ENCODE assay signal across 1 cellular context in the genomic region with DNA sequence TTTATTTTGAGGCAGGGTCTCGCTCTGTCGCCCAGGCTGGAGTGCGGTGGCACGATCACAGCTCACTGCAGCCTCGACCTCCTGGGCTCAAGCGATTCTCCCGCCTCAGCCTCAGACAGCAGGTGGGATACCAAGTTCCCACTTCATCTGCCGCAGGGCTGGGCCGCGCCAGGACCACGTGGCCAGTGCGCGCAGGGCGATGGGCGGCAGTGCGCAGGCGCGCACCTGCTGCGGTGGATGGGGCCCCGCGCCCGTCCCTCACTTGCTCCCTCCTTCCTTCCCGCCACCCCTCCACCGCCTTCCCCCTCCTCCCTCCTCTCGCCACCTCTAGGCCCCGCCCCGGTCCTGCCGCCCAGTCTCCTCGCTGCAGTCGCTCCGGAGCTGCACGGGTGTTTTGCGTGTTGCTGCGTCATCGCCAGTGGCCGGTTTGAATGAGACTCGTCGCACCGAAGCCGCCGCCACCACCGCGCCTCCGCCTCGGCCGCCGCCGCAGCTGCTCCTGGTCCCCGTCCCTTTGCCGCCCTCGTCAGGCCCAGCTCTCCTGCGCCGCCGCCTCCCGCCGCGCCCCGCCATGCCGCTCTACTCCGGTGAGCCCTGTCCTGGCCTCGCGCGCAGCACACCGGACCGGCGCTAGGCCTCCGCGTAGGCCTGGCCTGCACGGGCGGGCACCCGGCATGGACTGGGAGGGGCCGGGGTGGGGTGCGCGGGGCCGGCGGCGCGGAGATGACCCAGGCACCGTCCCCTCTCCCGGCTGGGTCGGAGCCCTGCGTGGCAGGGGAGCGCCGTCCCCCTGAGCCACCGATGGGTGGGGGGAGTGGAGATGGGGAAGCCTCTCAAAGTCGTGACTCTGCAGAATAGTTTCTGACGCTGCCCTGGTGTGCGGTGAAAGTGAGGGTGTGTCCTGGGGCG.
TF ChIP-seq lines count a peak whose summit lies in the region.

Gene USP14 (plus strand): TSS at position 430 of the 909 bp plus-strand sequence. CDS start 142 bp downstream, at position 572.

TF ChIP-seq in WTC11, 78 proteins besides CTCF, POLR2A, EP300 and RAD21 (continued from another document):
- TF ChIP-seq, protein P1, sequence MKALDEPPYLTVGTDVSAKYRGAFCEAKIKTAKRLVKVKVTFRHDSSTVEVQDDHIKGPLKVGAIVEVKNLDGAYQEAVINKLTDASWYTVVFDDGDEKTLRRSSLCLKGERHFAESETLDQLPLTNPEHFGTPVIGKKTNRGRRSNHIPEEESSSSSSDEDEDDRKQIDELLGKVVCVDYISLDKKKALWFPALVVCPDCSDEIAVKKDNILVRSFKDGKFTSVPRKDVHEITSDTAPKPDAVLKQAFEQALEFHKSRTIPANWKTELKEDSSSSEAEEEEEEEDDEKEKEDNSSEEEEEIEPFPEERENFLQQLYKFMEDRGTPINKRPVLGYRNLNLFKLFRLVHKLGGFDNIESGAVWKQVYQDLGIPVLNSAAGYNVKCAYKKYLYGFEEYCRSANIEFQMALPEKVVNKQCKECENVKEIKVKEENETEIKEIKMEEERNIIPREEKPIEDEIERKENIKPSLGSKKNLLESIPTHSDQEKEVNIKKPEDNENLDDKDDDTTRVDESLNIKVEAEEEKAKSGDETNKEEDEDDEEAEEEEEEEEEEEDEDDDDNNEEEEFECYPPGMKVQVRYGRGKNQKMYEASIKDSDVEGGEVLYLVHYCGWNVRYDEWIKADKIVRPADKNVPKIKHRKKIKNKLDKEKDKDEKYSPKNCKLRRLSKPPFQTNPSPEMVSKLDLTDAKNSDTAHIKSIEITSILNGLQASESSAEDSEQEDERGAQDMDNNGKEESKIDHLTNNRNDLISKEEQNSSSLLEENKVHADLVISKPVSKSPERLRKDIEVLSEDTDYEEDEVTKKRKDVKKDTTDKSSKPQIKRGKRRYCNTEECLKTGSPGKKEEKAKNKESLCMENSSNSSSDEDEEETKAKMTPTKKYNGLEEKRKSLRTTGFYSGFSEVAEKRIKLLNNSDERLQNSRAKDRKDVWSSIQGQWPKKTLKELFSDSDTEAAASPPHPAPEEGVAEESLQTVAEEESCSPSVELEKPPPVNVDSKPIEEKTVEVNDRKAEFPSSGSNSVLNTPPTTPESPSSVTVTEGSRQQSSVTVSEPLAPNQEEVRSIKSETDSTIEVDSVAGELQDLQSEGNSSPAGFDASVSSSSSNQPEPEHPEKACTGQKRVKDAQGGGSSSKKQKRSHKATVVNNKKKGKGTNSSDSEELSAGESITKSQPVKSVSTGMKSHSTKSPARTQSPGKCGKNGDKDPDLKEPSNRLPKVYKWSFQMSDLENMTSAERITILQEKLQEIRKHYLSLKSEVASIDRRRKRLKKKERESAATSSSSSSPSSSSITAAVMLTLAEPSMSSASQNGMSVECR (CRISPR knock-in tag; IDR thresholded peaks at IDR 0.05; ENCODE audit: borderline replicate concordance): peak; percentile 98
- TF ChIP-seq IRF1 (CRISPR knock-in tag; IDR thresholded peaks at IDR 0.05) (peak; percentile 97), JAZF1 (CRISPR knock-in tag; IDR thresholded peaks at IDR 0.05) (no peak), SMAD4 (CRISPR knock-in tag; IDR thresholded peaks at IDR 0.05) (peak; percentile 92), ZNF263 (CRISPR knock-in tag; IDR thresholded peaks at IDR 0.05; ENCODE audit: low read depth) (0 out of 2 replicates have a peak, but pooled peaks have one; percentile 38), MYBL2 (CRISPR knock-in tag; IDR thresholded peaks at IDR 0.05) (peak; percentile 90), NFYB (CRISPR knock-in tag; conservative IDR thresholded peaks at IDR 0.05; ENCODE audit: low read depth) (peak; percentile 58), FOXK1 (CRISPR knock-in tag; IDR thresholded peaks at IDR 0.05) (peak; percentile 97), CDX4 (CRISPR knock-in tag; IDR thresholded peaks at IDR 0.05; ENCODE audit: borderline replicate concordance) (no peak), ZNF317 (CRISPR knock-in tag; IDR thresholded peaks at IDR 0.05; ENCODE audit: borderline replicate concordance, low read depth) (peak; percentile 73), KAT7 (CRISPR knock-in tag; IDR thresholded peaks at IDR 0.05; ENCODE audit: borderline replicate concordance) (peak; percentile 82; the same call in 1 of the 2 replicates), FOXJ3 (CRISPR knock-in tag; IDR thresholded peaks at IDR 0.05; ENCODE audit: borderline replicate concordance) (0 out of 2 replicates have a peak, but pooled peaks have one; percentile 70), IRF2 (CRISPR knock-in tag; IDR thresholded peaks at IDR 0.05; ENCODE audit: borderline replicate concordance, low read depth) (peak; percentile 16; the same call in 1 of the 2 replicates), GABPB1 (CRISPR knock-in tag; IDR thresholded peaks at IDR 0.05) (peak; percentile 77), NFATC4 (CRISPR knock-in tag; IDR thresholded peaks at IDR 0.05) (no peak), ATF1 (CRISPR knock-in tag; IDR thresholded peaks at IDR 0.05) (peak; percentile 70; the same call in 1 of the 2 replicates), TEAD1 (CRISPR knock-in tag; IDR thresholded peaks at IDR 0.05) (peak; percentile 97), ZNF121 (CRISPR knock-in tag; IDR thresholded peaks at IDR 0.05) (peak; percentile 90), OVOL2 (CRISPR knock-in tag; IDR thresholded peaks at IDR 0.05; ENCODE audit: borderline replicate concordance) (no peak), ETV6 (CRISPR knock-in tag; IDR thresholded peaks at IDR 0.05) (peak; percentile 91), TP53 (CRISPR knock-in tag; IDR thresholded peaks at IDR 0.05) (no peak; the same call in 1 of the 2 replicates), CREB1 (CRISPR knock-in tag; IDR thresholded peaks at IDR 0.05) (peak; percentile 96)
- TF ChIP-seq, protein P2, sequence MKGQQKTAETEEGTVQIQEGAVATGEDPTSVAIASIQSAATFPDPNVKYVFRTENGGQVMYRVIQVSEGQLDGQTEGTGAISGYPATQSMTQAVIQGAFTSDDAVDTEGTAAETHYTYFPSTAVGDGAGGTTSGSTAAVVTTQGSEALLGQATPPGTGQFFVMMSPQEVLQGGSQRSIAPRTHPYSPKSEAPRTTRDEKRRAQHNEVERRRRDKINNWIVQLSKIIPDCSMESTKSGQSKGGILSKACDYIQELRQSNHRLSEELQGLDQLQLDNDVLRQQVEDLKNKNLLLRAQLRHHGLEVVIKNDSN (CRISPR knock-in tag; IDR thresholded peaks at IDR 0.05): peak; percentile 93
- TF ChIP-seq, protein P3, sequence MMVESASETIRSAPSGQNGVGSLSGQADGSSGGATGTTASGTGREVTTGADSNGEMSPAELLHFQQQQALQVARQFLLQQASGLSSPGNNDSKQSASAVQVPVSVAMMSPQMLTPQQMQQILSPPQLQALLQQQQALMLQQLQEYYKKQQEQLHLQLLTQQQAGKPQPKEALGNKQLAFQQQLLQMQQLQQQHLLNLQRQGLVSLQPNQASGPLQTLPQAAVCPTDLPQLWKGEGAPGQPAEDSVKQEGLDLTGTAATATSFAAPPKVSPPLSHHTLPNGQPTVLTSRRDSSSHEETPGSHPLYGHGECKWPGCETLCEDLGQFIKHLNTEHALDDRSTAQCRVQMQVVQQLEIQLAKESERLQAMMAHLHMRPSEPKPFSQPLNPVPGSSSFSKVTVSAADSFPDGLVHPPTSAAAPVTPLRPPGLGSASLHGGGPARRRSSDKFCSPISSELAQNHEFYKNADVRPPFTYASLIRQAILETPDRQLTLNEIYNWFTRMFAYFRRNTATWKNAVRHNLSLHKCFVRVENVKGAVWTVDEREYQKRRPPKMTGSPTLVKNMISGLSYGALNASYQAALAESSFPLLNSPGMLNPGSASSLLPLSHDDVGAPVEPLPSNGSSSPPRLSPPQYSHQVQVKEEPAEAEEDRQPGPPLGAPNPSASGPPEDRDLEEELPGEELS (CRISPR knock-in tag; IDR thresholded peaks at IDR 0.05): peak; percentile 99
- TF ChIP-seq, protein P4, sequence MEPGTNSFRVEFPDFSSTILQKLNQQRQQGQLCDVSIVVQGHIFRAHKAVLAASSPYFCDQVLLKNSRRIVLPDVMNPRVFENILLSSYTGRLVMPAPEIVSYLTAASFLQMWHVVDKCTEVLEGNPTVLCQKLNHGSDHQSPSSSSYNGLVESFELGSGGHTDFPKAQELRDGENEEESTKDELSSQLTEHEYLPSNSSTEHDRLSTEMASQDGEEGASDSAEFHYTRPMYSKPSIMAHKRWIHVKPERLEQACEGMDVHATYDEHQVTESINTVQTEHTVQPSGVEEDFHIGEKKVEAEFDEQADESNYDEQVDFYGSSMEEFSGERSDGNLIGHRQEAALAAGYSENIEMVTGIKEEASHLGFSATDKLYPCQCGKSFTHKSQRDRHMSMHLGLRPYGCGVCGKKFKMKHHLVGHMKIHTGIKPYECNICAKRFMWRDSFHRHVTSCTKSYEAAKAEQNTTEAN (CRISPR knock-in tag; IDR thresholded peaks at IDR 0.05): peak; percentile 59; the same call in 1 of the 2 replicates
TF ChIP-seq in WTC11: peak in this region for 44.
